Comparison of ENCODE assay signal across 22 cellular contexts in the genomic region with DNA sequence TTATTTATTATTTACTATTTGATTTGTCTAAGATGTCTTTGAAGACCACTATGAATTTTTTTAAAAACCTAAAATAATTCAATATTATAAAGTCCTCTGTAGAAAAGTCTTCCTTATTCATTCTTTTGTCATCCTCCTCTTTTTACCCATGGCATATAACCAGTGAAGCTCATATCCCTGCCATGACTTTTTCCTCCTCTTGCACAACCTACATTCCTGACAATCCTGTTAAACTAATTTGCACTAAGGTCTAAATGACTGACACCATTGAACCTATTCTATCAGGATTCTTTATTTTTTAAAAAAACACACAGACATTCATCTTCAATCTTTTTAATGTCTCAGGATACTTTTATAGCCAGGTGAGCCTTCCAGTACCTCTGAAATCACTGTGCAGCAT.
"Had no signal": no experiment of that assay in that cellular context is flagged by ENCODE, and none has a peak within 500 bp of the region (broad histone marks: within the 10 kb centered on the region; RNA-seq: fewer than 3 reads in every experiment).

No MANE protein-coding gene starts in this region.

- H3K4me3 ChIP-seq: breast epithelium, psoas muscle, tibial nerve, vagina had no signal

- H3K27ac ChIP-seq: breast epithelium, psoas muscle, vagina had no signal

- FAIRE-seq: colon had no signal

- H3K36me3 ChIP-seq: breast epithelium, tibial nerve, vagina had no signal

- ATAC-seq: activated CD8-positive, alpha-beta memory T cell treated with anti-CD3 and anti-CD28 coated beads, Interleukin-2, amount 10 ng/mL, durations not matched to agents 7 days and 5 days; activated T-cell treated with anti-CD3 and anti-CD28 coated beads, Interleukin-2, amount 50 U/mL, for 4 hours; left colon; natural killer cell; sciatic nerve; stimulated activated naive B cell treated with anti-CD40 and anti-IgM and Interleukin-4, amounts not matched to agents 10 μg/mL and 1 μg/mL and 100 μg/mL, for 72 hours had no signal

- H3K27me3 ChIP-seq: breast epithelium, tibial nerve, vagina had no signal

- DNase-seq: activated CD4-positive, alpha-beta T cell treated with anti-CD3 and anti-CD28 coated beads, Interleukin-2, amount 50 U/mL, for 48 hours; activated CD4-positive, CD25-positive, alpha-beta regulatory T cell treated with anti-CD3 and anti-CD28 coated beads, Interleukin-2, amount 50 U/mL, for 72 hours; activated CD8-positive, alpha-beta memory T cell treated with anti-CD3 and anti-CD28 coated beads, Interleukin-2, amount 10 ng/mL, durations not matched to agents 7 days and 5 days; activated gamma-delta T cell; activated naive CD8-positive, alpha-beta T cell treated with anti-CD3 and anti-CD28 coated beads for 36 hours; activated T-cell treated with anti-CD3 and anti-CD28 coated beads, Interleukin-2, amount 50 U/mL, for 4 hours; anterior cingulate cortex; effector CD8-positive, alpha-beta T cell; hippocampal formation; left colon; mammary epithelial cell; natural killer cell; occipital lobe; psoas muscle; stimulated activated CD4-positive, alpha-beta T cell treated with anti-CD3 and anti-CD28 coated beads, Interleukin-2, amount 100 ng/mL, for 24 hours; stimulated activated naive B cell treated with anti-CD40 and anti-IgM and Interleukin-4, amounts not matched to agents 10 μg/mL and 1 μg/mL and 100 μg/mL, for 72 hours; T-helper 2 cell had no signal
